ENCODE assay signal across 1 cellular context in the genomic region with DNA sequence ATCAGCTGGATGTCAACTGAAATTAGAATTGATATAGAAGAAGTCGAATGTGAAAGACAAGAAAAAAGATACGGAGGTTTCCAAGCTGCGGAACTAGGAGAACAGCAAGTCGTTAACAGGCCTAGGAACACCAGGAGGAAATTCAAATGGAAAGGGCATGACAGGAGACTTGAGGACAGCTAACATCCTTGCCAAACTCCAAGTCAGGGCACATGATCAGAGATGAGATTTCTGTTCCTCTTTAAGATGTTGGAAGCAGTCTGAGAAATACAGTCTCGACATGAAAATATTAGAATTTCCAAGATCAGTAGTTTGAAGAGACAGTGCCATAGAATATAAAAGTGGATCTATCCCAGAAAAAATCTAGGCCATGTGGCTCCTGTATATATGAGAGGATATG.
TF ChIP-seq lines count a peak whose summit lies in the region.

No MANE protein-coding gene starts in this region.

TF ChIP-seq in IMR-90, 13 proteins besides CTCF, POLR2A, EP300 and RAD21:
- no peak for TF ChIP-seq MXI1 (IDR thresholded peaks at IDR 0.05; ENCODE audit: borderline replicate concordance, low read depth, low read length)
- no peak for TF ChIP-seq RCOR1 (IDR thresholded peaks at IDR 0.05; ENCODE audit: insufficient replicate concordance, low read length)
- no peak for TF ChIP-seq CHD1 (IDR thresholded peaks at IDR 0.05; ENCODE audit: low read depth, low read length)
- TF ChIP-seq SMC3 (IDR thresholded peaks at IDR 0.05; ENCODE audit: low read depth, low read length), result no peak
- TF ChIP-seq, protein P1, sequence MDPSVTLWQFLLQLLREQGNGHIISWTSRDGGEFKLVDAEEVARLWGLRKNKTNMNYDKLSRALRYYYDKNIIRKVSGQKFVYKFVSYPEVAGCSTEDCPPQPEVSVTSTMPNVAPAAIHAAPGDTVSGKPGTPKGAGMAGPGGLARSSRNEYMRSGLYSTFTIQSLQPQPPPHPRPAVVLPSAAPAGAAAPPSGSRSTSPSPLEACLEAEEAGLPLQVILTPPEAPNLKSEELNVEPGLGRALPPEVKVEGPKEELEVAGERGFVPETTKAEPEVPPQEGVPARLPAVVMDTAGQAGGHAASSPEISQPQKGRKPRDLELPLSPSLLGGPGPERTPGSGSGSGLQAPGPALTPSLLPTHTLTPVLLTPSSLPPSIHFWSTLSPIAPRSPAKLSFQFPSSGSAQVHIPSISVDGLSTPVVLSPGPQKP (IDR thresholded peaks at IDR 0.05; ENCODE audit: borderline replicate concordance, low read depth, low read length), result no peak
- TF ChIP-seq, protein P2, sequence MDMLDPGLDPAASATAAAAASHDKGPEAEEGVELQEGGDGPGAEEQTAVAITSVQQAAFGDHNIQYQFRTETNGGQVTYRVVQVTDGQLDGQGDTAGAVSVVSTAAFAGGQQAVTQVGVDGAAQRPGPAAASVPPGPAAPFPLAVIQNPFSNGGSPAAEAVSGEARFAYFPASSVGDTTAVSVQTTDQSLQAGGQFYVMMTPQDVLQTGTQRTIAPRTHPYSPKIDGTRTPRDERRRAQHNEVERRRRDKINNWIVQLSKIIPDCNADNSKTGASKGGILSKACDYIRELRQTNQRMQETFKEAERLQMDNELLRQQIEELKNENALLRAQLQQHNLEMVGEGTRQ (IDR thresholded peaks at IDR 0.05; ENCODE audit: low read depth, low read length), result no peak
- no peak for TF ChIP-seq RFX5 (IDR thresholded peaks at IDR 0.05; ENCODE audit: low read depth, low read length)
- no peak for TF ChIP-seq NFE2L2 (IDR thresholded peaks at IDR 0.05; ENCODE audit: low read depth, low read length)
- TF ChIP-seq BHLHE40 (IDR thresholded peaks at IDR 0.05; ENCODE audit: low read depth, low read length), result no peak
- no peak for TF ChIP-seq MAZ (IDR thresholded peaks at IDR 0.05; ENCODE audit: borderline replicate concordance, low read depth, low read length)
- TF ChIP-seq FOS (IDR thresholded peaks at IDR 0.05; ENCODE audit: low read depth, low read length), result no peak
- no peak for TF ChIP-seq MAFK (IDR thresholded peaks at IDR 0.05; ENCODE audit: low read depth, low read length)
